ENCODE assay signal across 8 cellular contexts in genomic region chr1:28552482-28553228, GRCh38. TPM values are rescaled to one million over a fixed set of nuclear protein-coding genes. Genes with fewer than 3 reads are reported as not detected.
DNase-seq lines count a peak whose midpoint lies in the region; ATAC-seq, FAIRE-seq and TF ChIP-seq lines count a peak whose summit lies in the region.

Gene TRNAU1AP, plus strand, starts transcription at chr1:28553085. Its CDS starts 26 bp downstream, at chr1:28553111.

- 0 out of 2 replicates have a peak, but pooled peaks cover 4% of the 10 kb centered on the region for H3K79me2 ChIP-seq in OCI-LY1 (ENCODE audit: insufficient read depth, low read length)

- H3K9me3 ChIP-seq in OCI-LY1 (ENCODE audit: low read length), result no peaks in the 10 kb centered on the region
- no peaks in the 10 kb centered on the region for H3K9me3 ChIP-seq in mesodermal cell (ENCODE audit: control insufficient read depth, low read length)

- H3K36me3 ChIP-seq in OCI-LY1 (ENCODE audit: insufficient read depth, low read length), result peaks cover 11% of the 10 kb centered on the region
- peaks cover 19% of the 10 kb centered on the region for H3K36me3 ChIP-seq in mesodermal cell (ENCODE audit: control insufficient read depth, insufficient read depth, low read length)

- TF ChIP-seq CTCF in D721Med (IDR thresholded peaks at IDR 0.05; ENCODE audit: insufficient read depth, missing control alignments), result no peak
- no peak; the same call in 1 of the 2 replicates for TF ChIP-seq CTCF in OCI-LY1 (IDR thresholded peaks at IDR 0.05; ENCODE audit: low read length)

- ATAC-seq in GM21515 (IDR thresholded peaks at IDR 0.05; ENCODE audit: unreplicated experiment), result peak; percentile 86

- H3K4me1 ChIP-seq in OCI-LY1 (ENCODE audit: insufficient read depth, low read length, severe bottlenecking) (peaks cover 23% of the 10 kb centered on the region), mesodermal cell (ENCODE audit: control insufficient read depth, insufficient read depth, low read length, poor library complexity, severe bottlenecking) (peaks cover 4% of the 10 kb centered on the region)

- peak within 1 kb of the TSS; percentile 80 for H3K4me3 ChIP-seq in OCI-LY1 (ENCODE audit: low read depth, low read length, poor library complexity, severe bottlenecking)
- H3K4me3 ChIP-seq in mesodermal cell (ENCODE audit: extremely low read depth, insufficient read depth, low read length, poor library complexity, severe bottlenecking), result peak within 1 kb of the TSS; percentile 77

- H2AFZ ChIP-seq in OCI-LY1 (ENCODE audit: low read length), result peak within 1 kb of the TSS; percentile 1; the same call in 1 of the 2 replicates

- H3K9me2 ChIP-seq in OCI-LY1 (ENCODE audit: low read depth, low read length), result no peaks in the 10 kb centered on the region

- no peaks in the 10 kb centered on the region for H4K20me1 ChIP-seq in OCI-LY1 (ENCODE audit: insufficient read depth, low read length)

- WGBS in mesodermal cell (ENCODE audit: insufficient coverage in 2 of 2), 2 experiments, result 11 to 16% methylated on average over 37 to 53 of the region's 57 CpGs

- peak within 1 kb of the TSS; percentile 94 for H3K9ac ChIP-seq in OCI-LY1 (ENCODE audit: low read length)

- no peak for FAIRE-seq in D721Med (lab: Jason Lieb, UNC)
- FAIRE-seq in endometrium (lab: Jason Lieb, UNC), result peak; percentile 75

- H3K27ac ChIP-seq in OCI-LY1 (ENCODE audit: low read depth, low read length, poor library complexity, severe bottlenecking) (peak within 1 kb of the TSS; percentile 74), mesodermal cell (ENCODE audit: low read depth, low read length, severe bottlenecking) (no peak within 1 kb of the TSS)

- H3F3A ChIP-seq in OCI-LY1 (ENCODE audit: insufficient read depth, low read length), result no peaks in the 10 kb centered on the region

- peak within 1 kb of the TSS; percentile 98 for H3K4me2 ChIP-seq in OCI-LY1 (ENCODE audit: low read length)

- no peaks in the 10 kb centered on the region for H3K27me3 ChIP-seq in OCI-LY1 (ENCODE audit: insufficient read depth, low read length)

- DNase-seq in D721Med (ENCODE audit: insufficient read length, low spot score) (peak; percentile 65), HuH-7 (ENCODE audit: low spot score) (peak; percentile 89)
- DNase-seq in activated CD8-positive, alpha-beta memory T cell treated with anti-CD3 and anti-CD28 coated beads, Interleukin-2, amount 50 U/mL, for 4 hours, result peak; percentile 97
- peak; percentile 94 for DNase-seq in stimulated activated CD8-positive, alpha-beta memory T cell treated with anti-CD3 and anti-CD28 coated beads, Interleukin-15, amount 100 ng/mL, for 24 hours (ENCODE audit: low read depth)

RNA-seq across cellular contexts. Expression of gene TRNAU1AP, which starts in this region (rescaled TPM):
- 33.7 TPM for polyA plus RNA-seq in mesodermal cell (2013, experiment 1 of 2)
- 37.4 TPM for polyA plus RNA-seq in mesodermal cell (2013, experiment 2 of 2)
